1 cellular context compared by ENCODE assay signal in the genomic region with DNA sequence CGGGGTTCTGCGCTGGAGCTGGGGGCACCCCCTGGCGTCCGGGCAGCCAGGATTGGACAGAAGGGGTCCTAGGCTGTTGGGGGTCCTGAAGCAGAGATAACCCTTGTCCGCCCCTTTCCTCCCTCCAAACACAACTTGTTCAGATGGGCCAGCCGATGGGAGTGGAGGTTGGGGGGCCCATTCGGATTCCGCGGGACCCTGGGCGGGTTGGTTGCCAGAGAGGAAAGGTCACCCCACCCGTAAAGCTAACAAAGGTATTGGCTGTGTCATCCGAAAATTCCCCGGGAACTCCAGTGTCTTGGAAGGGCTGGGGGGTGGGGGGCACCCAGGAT.
TF ChIP-seq lines count a peak whose summit lies in the region.

No MANE protein-coding gene starts in this region.

TF ChIP-seq in HepG2, 621 proteins besides CTCF, POLR2A, EP300 and RAD21 (continued from another document):
- TF ChIP-seq KLF12 (CRISPR knock-in tag; IDR thresholded peaks at IDR 0.05; ENCODE audit: borderline replicate concordance), result no peak
- 0 out of 2 replicates have a peak, but pooled peaks have one; percentile 15 for TF ChIP-seq ZBTB46 (CRISPR knock-in tag; IDR thresholded peaks at IDR 0.05; ENCODE audit: borderline replicate concordance)
- TF ChIP-seq, protein P1, sequence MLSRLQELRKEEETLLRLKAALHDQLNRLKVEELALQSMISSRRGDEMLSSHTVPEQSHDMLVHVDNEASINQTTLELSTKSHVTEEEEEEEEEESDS (CRISPR knock-in tag; IDR thresholded peaks at IDR 0.05; ENCODE audit: borderline replicate concordance), result 0 out of 2 replicates have a peak, but pooled peaks have one; percentile 17
- 0 out of 2 replicates have a peak, but pooled peaks have one; percentile 14 for TF ChIP-seq ZNF879 (CRISPR knock-in tag; IDR thresholded peaks at IDR 0.05)
- TF ChIP-seq USF2 (IDR thresholded peaks at IDR 0.05; ENCODE audit: low read depth, low read length), result no peak
- TF ChIP-seq USF2 (CRISPR knock-in tag; IDR thresholded peaks at IDR 0.05; ENCODE audit: borderline replicate concordance), result no peak
- no peak for TF ChIP-seq ZNF496 (CRISPR knock-in tag; IDR thresholded peaks at IDR 0.05; ENCODE audit: insufficient replicate concordance)
- TF ChIP-seq, protein P2, sequence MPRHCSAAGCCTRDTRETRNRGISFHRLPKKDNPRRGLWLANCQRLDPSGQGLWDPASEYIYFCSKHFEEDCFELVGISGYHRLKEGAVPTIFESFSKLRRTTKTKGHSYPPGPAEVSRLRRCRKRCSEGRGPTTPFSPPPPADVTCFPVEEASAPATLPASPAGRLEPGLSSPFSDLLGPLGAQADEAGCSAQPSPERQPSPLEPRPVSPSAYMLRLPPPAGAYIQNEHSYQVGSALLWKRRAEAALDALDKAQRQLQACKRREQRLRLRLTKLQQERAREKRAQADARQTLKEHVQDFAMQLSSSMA (CRISPR knock-in tag; IDR thresholded peaks at IDR 0.05), result peak; percentile 3; the same call in 1 of the 2 replicates
- peak; percentile 33 for TF ChIP-seq MED8 (CRISPR knock-in tag; IDR thresholded peaks at IDR 0.05; ENCODE audit: insufficient replicate concordance)
- 0 out of 2 replicates have a peak, but pooled peaks have one; percentile 28 for TF ChIP-seq ARID2 (CRISPR knock-in tag; IDR thresholded peaks at IDR 0.05; ENCODE audit: borderline replicate concordance)
- TF ChIP-seq ZNF710 (CRISPR knock-in tag; IDR thresholded peaks at IDR 0.05; ENCODE audit: borderline replicate concordance), result 0 out of 2 replicates have a peak, but pooled peaks have one; percentile 38
- no peak for TF ChIP-seq ZNF572 (CRISPR knock-in tag; IDR thresholded peaks at IDR 0.05)
- peak; percentile 58; the same call in 1 of the 2 replicates for TF ChIP-seq ZNF235 (CRISPR knock-in tag; IDR thresholded peaks at IDR 0.05; ENCODE audit: borderline replicate concordance)
- TF ChIP-seq SNAI1 (CRISPR knock-in tag; IDR thresholded peaks at IDR 0.05; ENCODE audit: borderline replicate concordance), result peak; percentile 71; the same call in 1 of the 2 replicates
- TF ChIP-seq AGO2 (optimal IDR thresholded peaks at IDR 0.05; ENCODE audit: low read depth, low read length), result peak; percentile 11
- 0 out of 2 replicates have a peak, but pooled peaks have one; percentile 52 for TF ChIP-seq ZNF296 (CRISPR knock-in tag; conservative IDR thresholded peaks at IDR 0.05)
- TF ChIP-seq ZNF674 (CRISPR knock-in tag; IDR thresholded peaks at IDR 0.05; ENCODE audit: low read depth), result 0 out of 2 replicates have a peak, but pooled peaks have one; percentile 19
- TF ChIP-seq ZNF333 (CRISPR knock-in tag; IDR thresholded peaks at IDR 0.05; ENCODE audit: borderline replicate concordance), result 0 out of 2 replicates have a peak, but pooled peaks have one; percentile 25
- no peak for TF ChIP-seq HOXD1 (CRISPR knock-in tag; IDR thresholded peaks at IDR 0.05)
- TF ChIP-seq, protein P3, sequence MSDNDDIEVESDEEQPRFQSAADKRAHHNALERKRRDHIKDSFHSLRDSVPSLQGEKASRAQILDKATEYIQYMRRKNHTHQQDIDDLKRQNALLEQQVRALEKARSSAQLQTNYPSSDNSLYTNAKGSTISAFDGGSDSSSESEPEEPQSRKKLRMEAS (IDR thresholded peaks at IDR 0.05), result peak; percentile 1; the same call in 1 of the 2 replicates
- TF ChIP-seq ZNF776 (CRISPR knock-in tag; IDR thresholded peaks at IDR 0.05), result 0 out of 2 replicates have a peak, but pooled peaks have one; percentile 34
- peak; percentile 20; the same call in 1 of the 2 replicates for TF ChIP-seq KDM5B (CRISPR knock-in tag; IDR thresholded peaks at IDR 0.05; ENCODE audit: borderline replicate concordance)
- TF ChIP-seq, protein P4, sequence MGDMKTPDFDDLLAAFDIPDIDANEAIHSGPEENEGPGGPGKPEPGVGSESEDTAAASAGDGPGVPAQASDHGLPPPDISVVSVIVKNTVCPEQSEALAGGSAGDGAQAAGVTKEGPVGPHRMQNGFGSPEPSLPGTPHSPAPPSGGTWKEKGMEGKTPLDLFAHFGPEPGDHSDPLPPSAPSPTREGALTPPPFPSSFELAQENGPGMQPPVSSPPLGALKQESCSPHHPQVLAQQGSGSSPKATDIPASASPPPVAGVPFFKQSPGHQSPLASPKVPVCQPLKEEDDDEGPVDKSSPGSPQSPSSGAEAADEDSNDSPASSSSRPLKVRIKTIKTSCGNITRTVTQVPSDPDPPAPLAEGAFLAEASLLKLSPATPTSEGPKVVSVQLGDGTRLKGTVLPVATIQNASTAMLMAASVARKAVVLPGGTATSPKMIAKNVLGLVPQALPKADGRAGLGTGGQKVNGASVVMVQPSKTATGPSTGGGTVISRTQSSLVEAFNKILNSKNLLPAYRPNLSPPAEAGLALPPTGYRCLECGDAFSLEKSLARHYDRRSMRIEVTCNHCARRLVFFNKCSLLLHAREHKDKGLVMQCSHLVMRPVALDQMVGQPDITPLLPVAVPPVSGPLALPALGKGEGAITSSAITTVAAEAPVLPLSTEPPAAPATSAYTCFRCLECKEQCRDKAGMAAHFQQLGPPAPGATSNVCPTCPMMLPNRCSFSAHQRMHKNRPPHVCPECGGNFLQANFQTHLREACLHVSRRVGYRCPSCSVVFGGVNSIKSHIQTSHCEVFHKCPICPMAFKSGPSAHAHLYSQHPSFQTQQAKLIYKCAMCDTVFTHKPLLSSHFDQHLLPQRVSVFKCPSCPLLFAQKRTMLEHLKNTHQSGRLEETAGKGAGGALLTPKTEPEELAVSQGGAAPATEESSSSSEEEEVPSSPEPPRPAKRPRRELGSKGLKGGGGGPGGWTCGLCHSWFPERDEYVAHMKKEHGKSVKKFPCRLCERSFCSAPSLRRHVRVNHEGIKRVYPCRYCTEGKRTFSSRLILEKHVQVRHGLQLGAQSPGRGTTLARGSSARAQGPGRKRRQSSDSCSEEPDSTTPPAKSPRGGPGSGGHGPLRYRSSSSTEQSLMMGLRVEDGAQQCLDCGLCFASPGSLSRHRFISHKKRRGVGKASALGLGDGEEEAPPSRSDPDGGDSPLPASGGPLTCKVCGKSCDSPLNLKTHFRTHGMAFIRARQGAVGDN (CRISPR knock-in tag; IDR thresholded peaks at IDR 0.05), result peak; percentile 37; the same call in 1 of the 2 replicates
- no peak for TF ChIP-seq ZNF549 (CRISPR knock-in tag; IDR thresholded peaks at IDR 0.05)
- no peak for TF ChIP-seq HNF1B (CRISPR knock-in tag; IDR thresholded peaks at IDR 0.05)
